ENCODE assay signal across 24 cellular contexts in genomic region chr1:116900471-116901365, GRCh38.
"Had no signal": no experiment of that assay in that cellular context is flagged by ENCODE, and none has a peak within 500 bp of the region (broad histone marks: within the 10 kb centered on the region; RNA-seq: fewer than 3 reads in every experiment).

No MANE protein-coding gene starts in this region.

- H3K27ac ChIP-seq: brain microvascular endothelial cell, dorsolateral prefrontal cortex, esophagus muscularis mucosa, foreskin keratinocyte, gastrocnemius medialis, heart left ventricle had no signal

- H3K4me3 ChIP-seq: dorsolateral prefrontal cortex, esophagus muscularis mucosa, gastrocnemius medialis, heart left ventricle had no signal

- ATAC-seq: activated CD4-positive, alpha-beta T cell treated with anti-CD3 and anti-CD28 coated beads for 36 hours; activated CD8-positive, alpha-beta memory T cell treated with anti-CD3 and anti-CD28 coated beads, Interleukin-2, amount 10 ng/mL, durations not matched to agents 7 days and 5 days; activated CD8-positive, alpha-beta T cell treated with anti-CD3 and anti-CD28 coated beads, Interleukin-2, amount 10 ng/mL, durations not matched to agents 7 days and 5 days; effector memory CD8-positive, alpha-beta T cell; foreskin keratinocyte; gastrocnemius medialis; heart left ventricle had no signal

- DNase-seq: activated CD4-positive, alpha-beta memory T cell treated with anti-CD3 and anti-CD28 coated beads for 36 hours; activated CD4-positive, alpha-beta T cell treated with anti-CD3 and anti-CD28 coated beads for 36 hours; activated CD4-positive, alpha-beta T cell treated with anti-CD3 and anti-CD28 coated beads, Interleukin-2, amount 10 ng/mL, durations not matched to agents 24 days and 14 days; activated CD4-positive, CD25-positive, alpha-beta regulatory T cell; activated CD4-positive, CD25-positive, alpha-beta regulatory T cell treated with anti-CD3 and anti-CD28 coated beads, Interleukin-2, amount 50 U/mL, for 72 hours; activated CD8-positive, alpha-beta memory T cell treated with anti-CD3 and anti-CD28 coated beads, Interleukin-2, amount 10 ng/mL, durations not matched to agents 7 days and 5 days; activated CD8-positive, alpha-beta memory T cell treated with anti-CD3 and anti-CD28 coated beads, Interleukin-2, amount 50 U/mL, for 4 hours; activated CD8-positive, alpha-beta T cell treated with anti-CD3 and anti-CD28 coated beads, Interleukin-2, amount 10 ng/mL, durations not matched to agents 7 days and 5 days; activated effector memory CD4-positive, alpha-beta T cell treated with anti-CD3 and anti-CD28 coated beads, Interleukin-2, amount 50 U/mL, for 16 hours; activated naive CD4-positive, alpha-beta T cell treated with anti-CD3 and anti-CD28 coated beads, Interleukin-2, amount 10 ng/mL, durations not matched to agents 7 days and 5 days; activated T-cell treated with anti-CD3 and anti-CD28 coated beads, Interleukin-2, amount 50 U/mL, for 1 hour; activated T-cell treated with anti-CD3 and anti-CD28 coated beads, Interleukin-2, amount 50 U/mL, for 48 hours; amniotic stem cell; anterior cingulate cortex; brain microvascular endothelial cell; dorsolateral prefrontal cortex; effector memory CD8-positive, alpha-beta T cell; erythroblast; foreskin keratinocyte; gastrocnemius medialis; glutamatergic neuron; heart left ventricle; T-helper 2 cell had no signal
